ENCODE assay signal across 8 cellular contexts in genomic region chr1:246530482-246530881, GRCh38.
"Had no signal": no experiment of that assay in that cellular context is flagged by ENCODE, and none has a peak within 500 bp of the region (broad histone marks: within the 10 kb centered on the region; RNA-seq: fewer than 3 reads in every experiment).

No MANE protein-coding gene starts in this region.

- H3K4me1 Mint-ChIP-seq: GM23338, H9 had no signal

- H3K27me3 Mint-ChIP-seq: IgD-negative memory B cell had no signal

- H3K4me3 ChIP-seq: GM23338 had no signal

- FAIRE-seq: H1, H54, HTR-8/SVneo had no signal

- DNase-seq: H9, HCEC 1CT, KG1 had no signal

- H3K27ac Mint-ChIP-seq: GM23338, H9 had no signal

- H3K4me3 Mint-ChIP-seq: GM23338, H9 had no signal

- H3K4me2 ChIP-seq: GM23338 had no signal

- ATAC-seq: GM23338 had no signal

- H2AFZ ChIP-seq: GM23338 had no signal
